Comparison of ENCODE assay signal across 23 cellular contexts in genomic region chr3:15152166-15152565, GRCh38.
"Had no signal": no experiment of that assay in that cellular context is flagged by ENCODE, and none has a peak within 500 bp of the region (broad histone marks: within the 10 kb centered on the region; RNA-seq: fewer than 3 reads in every experiment).

No MANE protein-coding gene starts in this region.

- H3K4me1 ChIP-seq: left lung, neural progenitor cell, sigmoid colon, spleen had no signal

- H3K4me3 ChIP-seq: left lung, lung, neural progenitor cell, sigmoid colon, spleen, thoracic aorta, upper lobe of left lung had no signal

- H2AFZ ChIP-seq: neural progenitor cell had no signal

- H3K9ac ChIP-seq: neural progenitor cell had no signal

- ATAC-seq: activated naive CD4-positive, alpha-beta T cell treated with anti-CD3 and anti-CD28 coated beads, Interleukin-2, amount 50 U/mL, for 72 hours; activated T-helper 17 cell treated with anti-CD3 and anti-CD28 coated beads, Interleukin-2, amount 50 U/mL, for 72 hours; left lung; naive thymus-derived CD8-positive, alpha-beta T cell; WTC11 had no signal

- DNase-seq: activated CD4-positive, alpha-beta T cell treated with anti-CD3 and anti-CD28 coated beads, Interleukin-2, amount 50 U/mL, for 4 hours; activated CD8-positive, alpha-beta memory T cell treated with anti-CD3 and anti-CD28 coated beads for 24 hours; activated CD8-positive, alpha-beta memory T cell treated with anti-CD3 and anti-CD28 coated beads, Interleukin-2, amount 50 U/mL, for 4 hours; activated T-cell treated with anti-CD3 and anti-CD28 coated beads, Interleukin-2, amount 50 U/mL, for 24 hours; aorta; central memory CD4-positive, alpha-beta T cell; foreskin fibroblast; left lung; naive thymus-derived CD8-positive, alpha-beta T cell; posterior cingulate gyrus; retina; sigmoid colon; spleen; stimulated activated CD4-positive, alpha-beta T cell treated with anti-CD3 and anti-CD28 coated beads, Interleukin-4, amount 100 ng/mL, for 1 hour; stimulated activated naive CD4-positive, alpha-beta T cell treated with Interleukin-2 at 50 U/mL for 16 hours; T-helper 1 cell; upper lobe of left lung had no signal

- H3K9me3 ChIP-seq: left lung, sigmoid colon, spleen, thoracic aorta, upper lobe of left lung had no signal

- H3K27ac ChIP-seq: left lung, neural progenitor cell, sigmoid colon, spleen, thoracic aorta, upper lobe of left lung had no signal

- H3K36me3 ChIP-seq: left lung, neural progenitor cell, sigmoid colon, spleen, thoracic aorta, upper lobe of left lung had no signal

- H3K4me2 ChIP-seq: neural progenitor cell had no signal

- H3K27me3 ChIP-seq: upper lobe of left lung had no signal
